ENCODE assay signal across 17 cellular contexts in genomic region chr1:70458120-70458519, GRCh38. TPM values are rescaled to one million over a fixed set of nuclear protein-coding genes. Genes with fewer than 3 reads are reported as not detected.
DNase-seq lines count a peak whose midpoint lies in the region; ATAC-seq and TF ChIP-seq lines count a peak whose summit lies in the region.
"Had no signal": no experiment of that assay in that cellular context is flagged by ENCODE, and none has a peak within 500 bp of the region (broad histone marks: within the 10 kb centered on the region; RNA-seq: fewer than 3 reads in every experiment).

No MANE protein-coding gene starts in this region.

- H3K36me3 Mint-ChIP-seq in neural crest cell (ENCODE audit: low read depth) (no peaks in the 10 kb centered on the region), WTC11 (no peaks in the 10 kb centered on the region; the same call in 1 of the 2 replicates)

- peak overlapping the region; percentile 78 for H3K27ac Mint-ChIP-seq in neural crest cell (ENCODE audit: unreplicated experiment)
- H3K27ac Mint-ChIP-seq in WTC11, result no peak overlapping the region
- H3K27ac Mint-ChIP-seq: nephron had no signal

- CTCF ChIA-PET in WTC11 (lab: Charles Lee), result no interaction called here

- H3K4me1 Mint-ChIP-seq in neural crest cell, result peaks cover 51% of the 10 kb centered on the region
- peaks cover 25% of the 10 kb centered on the region for H3K4me1 Mint-ChIP-seq in WTC11
- H3K4me1 Mint-ChIP-seq: central memory CD8-positive, alpha-beta T cell; nephron had no signal

- TF ChIP-seq CTCF in astrocyte of the spinal cord (IDR thresholded peaks at IDR 0.05; ENCODE audit: low read depth, low read length) (no peak), neural crest cell (conservative IDR thresholded peaks at IDR 0.05) (no peak), WTC11 (IDR thresholded peaks at IDR 0.05) (no peak)

- DNase-seq in Jurkat, Clone E6-1 (ENCODE audit: low read depth, low spot score), result peak; percentile 54
- DNase-seq in NCI-H446 (lab: John Stamatoyannopoulos, UW) (peak; percentile 84 to 89), astrocyte of the spinal cord (ENCODE audit: low read depth, low spot score) (peak; percentile 5), neural crest cell (ENCODE audit: low read depth, low spot score) (peak; percentile 8), WTC11 (ENCODE audit: low spot score) (no peak), glomerular visceral epithelial cell (ENCODE audit: extremely low spot score) (no peak)
- DNase-seq in activated CD8-positive, alpha-beta memory T cell treated with anti-CD3 and anti-CD28 coated beads for 24 hours, result no peak
- DNase-seq: activated naive CD4-positive, alpha-beta T cell; activated T-cell treated with anti-CD3 and anti-CD28 coated beads for 4 hours; heart right ventricle; NCI-H1436; PC-3; SK-N-SH; spleen had no signal

- H3K4me3 ChIP-seq in Jurkat, Clone E6-1 (ENCODE audit: low read length), result no peak overlapping the region
- no peak overlapping the region for H3K4me3 ChIP-seq in astrocyte of the spinal cord (ENCODE audit: low read depth, low read length)
- H3K4me3 ChIP-seq: heart right ventricle, spleen had no signal

- peaks cover 3% of the 10 kb centered on the region for H3K9me3 Mint-ChIP-seq in neural crest cell
- H3K9me3 Mint-ChIP-seq in WTC11, result peaks cover 13% of the 10 kb centered on the region
- H3K9me3 Mint-ChIP-seq: central memory CD8-positive, alpha-beta T cell; nephron had no signal

- POLR2A ChIA-PET in WTC11 (lab: Charles Lee), result no interaction called here

- no peaks in the 10 kb centered on the region for H3K27me3 Mint-ChIP-seq in neural crest cell (ENCODE audit: low read depth)
- peaks cover 7% of the 10 kb centered on the region for H3K27me3 Mint-ChIP-seq in WTC11 (ENCODE audit: low read depth)

- in situ Hi-C loops in astrocyte of the spinal cord (cut with HindIII; ENCODE audit: low sequenced_read_pairs), result no loop called here

- no peak for ATAC-seq in WTC11
- ATAC-seq in HG03442 (IDR thresholded peaks at IDR 0.05; ENCODE audit: unreplicated experiment), result no peak
- ATAC-seq: heart right ventricle, PC-3 had no signal

- H3K4me3 Mint-ChIP-seq in neural crest cell, result peak overlapping the region; percentile 83
- no peak overlapping the region for H3K4me3 Mint-ChIP-seq in WTC11
- H3K4me3 Mint-ChIP-seq: central memory CD8-positive, alpha-beta T cell; nephron had no signal

TF ChIP-seq in WTC11, 78 proteins besides CTCF, POLR2A, EP300 and RAD21:
- no peak for TF ChIP-seq AFF4 (CRISPR knock-in tag; IDR thresholded peaks at IDR 0.05; ENCODE audit: borderline replicate concordance)
- no peak for TF ChIP-seq GRHL2 (CRISPR knock-in tag; IDR thresholded peaks at IDR 0.05; ENCODE audit: insufficient replicate concordance, severe bottlenecking)
- TF ChIP-seq FOXP1 (CRISPR knock-in tag; IDR thresholded peaks at IDR 0.05; ENCODE audit: borderline replicate concordance), result no peak
- TF ChIP-seq ATF2 (CRISPR knock-in tag; IDR thresholded peaks at IDR 0.05; ENCODE audit: borderline replicate concordance, low read depth), result no peak
- TF ChIP-seq USF1 (CRISPR knock-in tag; IDR thresholded peaks at IDR 0.05), result no peak
- no peak for TF ChIP-seq PRRX2 (CRISPR knock-in tag; IDR thresholded peaks at IDR 0.05)
- TF ChIP-seq HMGA2 (CRISPR knock-in tag; IDR thresholded peaks at IDR 0.05), result no peak
- TF ChIP-seq ZNF138 (CRISPR knock-in tag; conservative IDR thresholded peaks at IDR 0.05), result no peak
- TF ChIP-seq E2F4 (CRISPR knock-in tag; IDR thresholded peaks at IDR 0.05; ENCODE audit: borderline replicate concordance, low read depth), result no peak
- TF ChIP-seq FOXP4 (CRISPR knock-in tag; IDR thresholded peaks at IDR 0.05), result no peak
TF ChIP-seq in WTC11: peak in this region for 0.

RNA-seq across cellular contexts. Expression of gene CTH, which starts 47.1 kb away (rescaled TPM):
- 8.0 TPM for polyA plus RNA-seq in Jurkat, Clone E6-1 (2012; ENCODE audit: insufficient read depth, insufficient read length)
- total RNA-seq in neural crest cell (11.3 and 12.4 TPM in 2 replicates), WTC11 (2021) (20.8 to 27.8 TPM (median 23.9 TPM) in 3 replicates)

Comparison
In these comparisons a context has a peak if more than half of its experiments do, and no peak if none do; other contexts are left out.
1. DNase-seq: peak in Jurkat, Clone E6-1 (single experiment), NCI-H446 (2 of 2), astrocyte of the spinal cord (single experiment) and neural crest cell (single experiment); none in WTC11 (single experiment), glomerular visceral epithelial cell (single experiment) and activated CD8-positive, alpha-beta memory T cell treated with anti-CD3 and anti-CD28 coated beads for 24 hours (single experiment).